In the genomic region with DNA sequence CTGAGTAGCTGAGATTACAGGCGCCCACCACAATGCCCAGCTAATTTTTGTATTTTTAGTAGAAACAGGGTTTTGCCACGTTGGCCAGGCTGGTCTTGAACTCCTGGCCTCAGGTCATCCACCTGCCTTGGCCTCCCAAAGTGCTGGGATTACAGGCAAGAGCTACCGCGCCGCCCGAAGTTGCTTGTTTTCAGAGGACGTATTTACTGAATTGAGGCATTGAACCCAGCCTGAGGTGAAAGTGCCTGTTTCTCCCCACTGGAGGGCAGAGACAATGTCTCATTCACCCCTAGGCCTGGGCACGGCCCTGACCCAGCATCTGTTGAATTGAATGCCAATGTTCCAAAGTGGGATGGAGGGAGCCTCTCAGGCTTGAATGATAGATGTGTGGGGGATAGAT, we compare ENCODE assay signal across 20 cellular contexts. TPM values are rescaled to one million over a fixed set of nuclear protein-coding genes. Genes with fewer than 3 reads are reported as not detected.
A peak's percentile ranks its signal among the peaks of the same experiment; 100 is the strongest.
DNase-seq lines count a peak whose midpoint lies in the region; ATAC-seq, FAIRE-seq and TF ChIP-seq lines count a peak whose summit lies in the region.
"Not testable (repeated sequence)": the region's sequence is repeated elsewhere in the genome, so short reads cannot be mapped to it uniquely, and the experiment has no call there.
"Had no signal": no experiment of that assay in that cellular context is flagged by ENCODE, and none has a peak within 500 bp of the region (broad histone marks: within the 10 kb centered on the region; RNA-seq: fewer than 3 reads in every experiment).

No MANE protein-coding gene starts in this region.

- H3K23ac ChIP-seq in H1 (ENCODE audit: insufficient read length) = not testable (repeated sequence)

- not testable (repeated sequence) for H3K4ac ChIP-seq in H1 (replicated peaks; ENCODE audit: insufficient read length, low read depth, low read length)

- intact Hi-C loops in OCI-LY7 (cut with micrococcal nuclease; ENCODE audit: unreplicated experiment); Right ventricle myocardium superior (cut with DNase I): not testable (repeated sequence)
- intact Hi-C loops in lower lobe of right lung (cut with DNase I) = loop anchor here (10.0 kb wide), 1 partner anchor 68 kb away; no protein-coding TSS in a partner anchor

- DNase-seq in Ammon's horn (ENCODE audit: low spot score) = peak; percentile 89
- DNase-seq in OCI-LY7 (ENCODE audit: low spot score) = peak; percentile 33
- not testable (repeated sequence) for DNase-seq in H1 (ENCODE audit: low read depth in 1 of 2, low spot score in 2 of 2); lower lobe of right lung; progenitor cell of endocrine pancreas (ENCODE audit: low spot score, unreplicated experiment); type B pancreatic cell (ENCODE audit: extremely low spot score, unreplicated experiment)
- peak; percentile 29 for DNase-seq in Right ventricle myocardium superior

- TF ChIP-seq POLR2A in H1 (IDR thresholded peaks at IDR 0.05; ENCODE audit: control extremely low read depth in 1 of 2, low read depth in 2 of 2, low read length in 2 of 2) = not testable (repeated sequence)

- peak overlapping the region; percentile 99 for H3K27ac Mint-ChIP-seq in progenitor cell of endocrine pancreas
- H3K27ac Mint-ChIP-seq in type B pancreatic cell = peak overlapping the region; percentile 48

- not testable (repeated sequence) for H2BK20ac ChIP-seq in H1 (ENCODE audit: low read length)

- H3K27ac ChIP-seq in OCI-LY7 (ENCODE audit: low read depth, low read length, poor library complexity, severe bottlenecking); H1 (ENCODE audit: low read depth, low read length): not testable (repeated sequence)
- H3K27ac ChIP-seq in angular gyrus (ENCODE audit: low read depth, low read length) (peak overlapping the region; percentile 93), lower lobe of right lung (peak overlapping the region; percentile 34)

- not testable (repeated sequence) for ATAC-seq in Right ventricle myocardium superior (ENCODE audit: poor library complexity); lower lobe of right lung

- not testable (repeated sequence) for H3K9me3 ChIP-seq in OCI-LY7 (ENCODE audit: low read length); H1 (ENCODE audit: insufficient read depth in 2 of 2, low read depth in 1 of 2, low read length in 1 of 2); lower lobe of right lung

- not testable (repeated sequence) for BruUV-seq in OCI-LY7 (replicated peaks; lab: Mats Ljungman, UMichigan)

- H3K14ac ChIP-seq in H1 (ENCODE audit: insufficient read length) = not testable (repeated sequence)

- not testable (repeated sequence) for FAIRE-seq in H1 (lab: Jason Lieb, UNC)

- not testable (repeated sequence) for H3K27me3 Mint-ChIP-seq in progenitor cell of endocrine pancreas, type B pancreatic cell

- not testable (repeated sequence) for H4K5ac ChIP-seq in H1 (ENCODE audit: insufficient read length, low read depth, low read length)

- POLR2A ChIA-PET in OCI-LY7 (lab: Charles Lee) (interaction anchor here (1.1 to 1.3 kb wide), 3 partner anchors 60 to 96 kb away, joined by 4 read pairs; partner anchors contain the start of gene CATIP), H1 (lab: Charles Lee; ENCODE audit: partially characterized antibody) (interaction anchor here (0.6 to 2.0 kb wide), 3 partner anchors 71 to 429 kb away, joined by 3 to 4 read pairs (median 3); no protein-coding TSS in a partner anchor)

- H3K79me1 ChIP-seq in H1 (ENCODE audit: low read depth, low read length) = not testable (repeated sequence)

- H2AK5ac ChIP-seq in H1 (ENCODE audit: low read depth, low read length) = not testable (repeated sequence)

- H4K91ac ChIP-seq in H1 (replicated peaks; ENCODE audit: insufficient read length, low read length) = not testable (repeated sequence)

- not testable (repeated sequence) for H2AFZ ChIP-seq in OCI-LY7 (ENCODE audit: low read length); H1 (ENCODE audit: low read length)

- 82% methylated on average over 8 of the region's 8 CpGs; no CpG with 5 or more reads in 1 of the 2 experiments for WGBS in H1 (ENCODE audit: extremely low coverage in 1 of 2, insufficient coverage in 1 of 2, insufficient read length in 1 of 2, insufficient replicate concordance in 2 of 2, low coverage in 1 of 2, low lambda C conversion rate in 2 of 2, missing lambda C conversion rate in 1 of 2), 2 experiments

- H3K4me2 ChIP-seq in OCI-LY7 (ENCODE audit: low read length); H1 (ENCODE audit: insufficient read depth in 1 of 2, low read depth in 2 of 2, low read length in 2 of 2): not testable (repeated sequence)

- H3K4me1 ChIP-seq in OCI-LY7 (ENCODE audit: insufficient read depth, low read length, poor library complexity, severe bottlenecking) = peaks cover 49% of the 10 kb centered on the region
- not testable (repeated sequence) for H3K4me1 ChIP-seq in H1 (replicated peaks in 1 of 4; ENCODE audit: control insufficient read depth in 3 of 4, insufficient read depth in 4 of 4, low read length in 3 of 4)
- peaks cover 50% of the 10 kb centered on the region for H3K4me1 ChIP-seq in lower lobe of right lung

- H3K27me3 ChIP-seq in H1 (replicated peaks in 1 of 4; ENCODE audit: control insufficient read depth in 3 of 4, extremely low read depth in 1 of 4, insufficient read depth in 3 of 4, low read length in 3 of 4); lower lobe of right lung (ENCODE audit: low read depth): not testable (repeated sequence)

- H3K36me3 ChIP-seq in OCI-LY7 (ENCODE audit: insufficient read depth, low read length); H1 (ENCODE audit: control insufficient read depth in 2 of 4, insufficient read depth in 4 of 4, low read length in 3 of 4); lower lobe of right lung: not testable (repeated sequence)

- TF ChIP-seq EP300 in H1 (IDR thresholded peaks at IDR 0.05; ENCODE audit: borderline replicate concordance in 1 of 2, low read depth in 2 of 2, low read length in 2 of 2) = not testable (repeated sequence)

- not testable (repeated sequence) for H2BK12ac ChIP-seq in H1 (ENCODE audit: low read depth, low read length)

- not testable (repeated sequence) for H3K56ac ChIP-seq in H1 (replicated peaks; ENCODE audit: insufficient read length, low read depth, low read length)

- TF ChIP-seq CTCF in OCI-LY7 (conservative IDR thresholded peaks at IDR 0.05; ENCODE audit: low read length) (peak; percentile 37; the same call in 1 of the 2 replicates), H1 (IDR thresholded peaks at IDR 0.05; ENCODE audit: control extremely low read depth in 1 of 3, insufficient read depth in 1 of 3, low read depth in 1 of 3, low read length in 3 of 3) (peak; percentile 2 to 19 (median 16); a peak in 3 of 4 replicates), type B pancreatic cell (conservative IDR thresholded peaks at IDR 0.05) (peak; percentile 19)
- not testable (repeated sequence) for TF ChIP-seq CTCF in lower lobe of right lung (IDR thresholded peaks at IDR 0.05); progenitor cell of endocrine pancreas (IDR thresholded peaks at IDR 0.05; ENCODE audit: unreplicated experiment)

- H2BK120ac ChIP-seq in H1 (replicated peaks; ENCODE audit: low read depth, low read length) = not testable (repeated sequence)

- not testable (repeated sequence) for H3K79me2 ChIP-seq in OCI-LY7 (ENCODE audit: insufficient read depth, low read depth, low read length); H1 (ENCODE audit: control insufficient read depth in 1 of 2, insufficient read depth in 2 of 2, low read length in 2 of 2)

- peak in 1 of 2 experiments; percentile 14; a peak in 1 of 4 replicates for TF ChIP-seq RAD21 in H1 (IDR thresholded peaks at IDR 0.05 in 1 of 2, conservative IDR thresholded peaks at IDR 0.05 in 1 of 2; ENCODE audit: low read depth in 2 of 2, low read length in 2 of 2)

- H4K8ac ChIP-seq in H1 (ENCODE audit: extremely low read depth, insufficient read depth, low read length) = not testable (repeated sequence)

- H2BK15ac ChIP-seq in H1 (ENCODE audit: low read length) = not testable (repeated sequence)

- H3K4me1 Mint-ChIP-seq in progenitor cell of endocrine pancreas (ENCODE audit: low read depth) (peaks cover 53% of the 10 kb centered on the region), type B pancreatic cell (ENCODE audit: unreplicated experiment) (peaks cover 33% of the 10 kb centered on the region)

- H3K9me2 ChIP-seq in OCI-LY7 (ENCODE audit: insufficient read depth, low read length) = not testable (repeated sequence)

- not testable (repeated sequence) for H3K18ac ChIP-seq in H1 (ENCODE audit: extremely low read depth, low read length)

- not testable (repeated sequence) for H3K9me3 Mint-ChIP-seq in progenitor cell of endocrine pancreas (ENCODE audit: low read depth); type B pancreatic cell

- H2BK5ac ChIP-seq in H1 (ENCODE audit: low read depth, low read length) = not testable (repeated sequence)

- not testable (repeated sequence) for H3K23me2 ChIP-seq in H1 (ENCODE audit: low read depth, low read length)

- H4K20me1 ChIP-seq in OCI-LY7 (ENCODE audit: insufficient read depth, low read length); H1 (replicated peaks in 1 of 2; ENCODE audit: control insufficient read depth in 1 of 2, insufficient read depth in 2 of 2, low read length in 2 of 2): not testable (repeated sequence)

- H3K36me3 Mint-ChIP-seq in progenitor cell of endocrine pancreas (ENCODE audit: insufficient read depth); type B pancreatic cell: not testable (repeated sequence)

- CTCF ChIA-PET in OCI-LY7 (lab: Charles Lee; ENCODE audit: unreplicated experiment) = not testable (repeated sequence)
- CTCF ChIA-PET in H1 (lab: Charles Lee; ENCODE audit: partially characterized antibody) = interaction anchor here (0.6 to 12.1 kb wide), 10 partner anchors 22 to 1362 kb away, joined by 3 to 192 read pairs (median 4); partner anchors contain the start of genes CATIP and CTDSP1

- H3K9ac ChIP-seq in H1 (replicated peaks in 1 of 4; ENCODE audit: extremely low read depth in 1 of 4, low read depth in 3 of 4, low read length in 3 of 4) = not testable (repeated sequence)

- H3K4me3 ChIP-seq in OCI-LY7 (ENCODE audit: low read depth, low read length, poor library complexity, severe bottlenecking); H1 (ENCODE audit: extremely low read depth in 1 of 4, insufficient read depth in 2 of 4, low read depth in 3 of 4, low read length in 4 of 4); lower lobe of right lung: not testable (repeated sequence)

- H3K4me3 Mint-ChIP-seq in progenitor cell of endocrine pancreas (ENCODE audit: low read depth); type B pancreatic cell: not testable (repeated sequence)

RNA-seq across cellular contexts. Expression of gene TMBIM1, which starts 4.5 kb away (rescaled TPM):
- total RNA-seq in OCI-LY7 (2014; rRNA removed; shearing (Covaris generic)) = 18.9 and 30.3 TPM in 2 replicates
- total RNA-seq in OCI-LY7 (2022) (26.9 and 27.6 TPM in 2 replicates), Right ventricle myocardium superior (117 TPM), lower lobe of right lung (300 TPM), progenitor cell of endocrine pancreas (131 and 137 TPM in 2 replicates), type B pancreatic cell (ENCODE audit: low replicate concordance) (94.5 and 303 TPM in 2 replicates)
- total RNA-seq in H1 (2021; fragmentation: NEBNext Ultra II Directional; extraction: Animal tissue kit (Norgen Biotek cat#: 25700)) = 22.1 and 24.5 TPM in 2 replicates
- polyA plus RNA-seq in H1 (2011; rRNA removed) = 36.8 and 43.6 TPM in 2 replicates
- polyA plus RNA-seq in H1 (2011; cell fraction: cytosol; rRNA removed) = 23.4 TPM
- 42.4 TPM for polyA plus RNA-seq in H1 (2011; cell fraction: nucleus; rRNA removed)
- 24.9 to 38.2 TPM (median 34.3 TPM) in 4 replicates for polyA plus RNA-seq in H1 (2012, experiment 1 of 2)
- 42.7 TPM for polyA plus RNA-seq in H1 (2012, experiment 2 of 2)
- 36.6 TPM for polyA plus RNA-seq in H1 (2013, experiment 1 of 2)
- polyA plus RNA-seq in H1 (2013, experiment 2 of 2) = 40.2 TPM
- 37.0 and 45.4 TPM in 2 replicates for polyA minus RNA-seq in H1 (2011; rRNA and poly(A)+ RNA removed)
- 12.4 TPM for polyA minus RNA-seq in H1 (2011; cell fraction: cytosol; rRNA and poly(A)+ RNA removed)
- 11.7 TPM for polyA minus RNA-seq in H1 (2011; cell fraction: nucleus; rRNA and poly(A)+ RNA removed)

RNA-seq across cellular contexts. Expression of gene PNKD, which starts 26.5 kb away (rescaled TPM):
- total RNA-seq in OCI-LY7 (2014; rRNA removed; shearing (Covaris generic)) = 65.9 and 66.3 TPM in 2 replicates
- total RNA-seq in OCI-LY7 (2022) = 62.2 and 74.5 TPM in 2 replicates
- 43.9 and 44.4 TPM in 2 replicates for total RNA-seq in H1 (2021; fragmentation: NEBNext Ultra II Directional; extraction: Animal tissue kit (Norgen Biotek cat#: 25700))
- 65.4 and 83.4 TPM in 2 replicates for polyA plus RNA-seq in H1 (2011; rRNA removed)
- 61.9 TPM for polyA plus RNA-seq in H1 (2011; cell fraction: cytosol; rRNA removed)
- 67.0 TPM for polyA plus RNA-seq in H1 (2011; cell fraction: nucleus; rRNA removed)
- polyA plus RNA-seq in H1 (2012, experiment 1 of 2) = 53.5 to 61.6 TPM (median 57.9 TPM) in 4 replicates
- 48.8 TPM for polyA plus RNA-seq in H1 (2012, experiment 2 of 2)
- polyA plus RNA-seq in H1 (2013, experiment 1 of 2) = 55.6 TPM
- 58.0 TPM for polyA plus RNA-seq in H1 (2013, experiment 2 of 2)
- polyA minus RNA-seq in H1 (2011; rRNA and poly(A)+ RNA removed) = 15.9 and 16.8 TPM in 2 replicates
- polyA minus RNA-seq in H1 (2011; cell fraction: cytosol; rRNA and poly(A)+ RNA removed) = 5.7 TPM
- polyA minus RNA-seq in H1 (2011; cell fraction: nucleus; rRNA and poly(A)+ RNA removed) = 13.5 TPM
- total RNA-seq in Right ventricle myocardium superior = 72.9 TPM
- 65.8 TPM for total RNA-seq in lower lobe of right lung
- 54.3 and 54.5 TPM in 2 replicates for total RNA-seq in progenitor cell of endocrine pancreas
- 58.4 and 66.4 TPM in 2 replicates for total RNA-seq in type B pancreatic cell (ENCODE audit: low replicate concordance)

RNA-seq across cellular contexts. Expression of gene AAMP, which starts 26.9 kb away (rescaled TPM):
- 97.0 and 136 TPM in 2 replicates for total RNA-seq in OCI-LY7 (2014; rRNA removed; shearing (Covaris generic))
- 59.7 and 68.7 TPM in 2 replicates for total RNA-seq in OCI-LY7 (2022)
- total RNA-seq in H1 (2021; fragmentation: NEBNext Ultra II Directional; extraction: Animal tissue kit (Norgen Biotek cat#: 25700)) = 119 and 125 TPM in 2 replicates
- polyA plus RNA-seq in H1 (2011; rRNA removed) = 119 and 192 TPM in 2 replicates
- polyA plus RNA-seq in H1 (2011; cell fraction: cytosol; rRNA removed) = 160 TPM
- 186 TPM for polyA plus RNA-seq in H1 (2011; cell fraction: nucleus; rRNA removed)
- polyA plus RNA-seq in H1 (2012, experiment 1 of 2) = 134 to 150 TPM (median 145 TPM) in 4 replicates
- 97.6 TPM for polyA plus RNA-seq in H1 (2012, experiment 2 of 2)
- polyA plus RNA-seq in H1 (2013, experiment 1 of 2) = 53.4 TPM
- polyA plus RNA-seq in H1 (2013, experiment 2 of 2) = 54.8 TPM
- 67.0 and 74.5 TPM in 2 replicates for polyA minus RNA-seq in H1 (2011; rRNA and poly(A)+ RNA removed)
- 57.8 TPM for polyA minus RNA-seq in H1 (2011; cell fraction: cytosol; rRNA and poly(A)+ RNA removed)
- 29.8 TPM for polyA minus RNA-seq in H1 (2011; cell fraction: nucleus; rRNA and poly(A)+ RNA removed)
- total RNA-seq in Right ventricle myocardium superior = 48.4 TPM
- 58.8 TPM for total RNA-seq in lower lobe of right lung
- 79.2 and 85.2 TPM in 2 replicates for total RNA-seq in progenitor cell of endocrine pancreas
- 82.2 and 97.8 TPM in 2 replicates for total RNA-seq in type B pancreatic cell (ENCODE audit: low replicate concordance)

RNA-seq across cellular contexts. Expression of gene GPBAR1, which starts 36.0 kb away (rescaled TPM):
- total RNA-seq in OCI-LY7 (2014; rRNA removed; shearing (Covaris generic)) = 0.22 TPM in 1 of 2 replicates, not detected in the other
- total RNA-seq in OCI-LY7 (2022) (0.40 and 0.44 TPM in 2 replicates), Right ventricle myocardium superior (1.8 TPM), lower lobe of right lung (4.6 TPM), progenitor cell of endocrine pancreas (9.1 and 9.7 TPM in 2 replicates), type B pancreatic cell (ENCODE audit: low replicate concordance) (2.1 and 5.7 TPM in 2 replicates)
- 0.32 and 0.63 TPM in 2 replicates for total RNA-seq in H1 (2021; fragmentation: NEBNext Ultra II Directional; extraction: Animal tissue kit (Norgen Biotek cat#: 25700))
- 0.49 and 0.59 TPM in 2 replicates for polyA plus RNA-seq in H1 (2011; rRNA removed)
- 0.36 TPM for polyA plus RNA-seq in H1 (2011; cell fraction: cytosol; rRNA removed)
- 0.70 TPM for polyA plus RNA-seq in H1 (2011; cell fraction: nucleus; rRNA removed)
- polyA plus RNA-seq in H1 (2012, experiment 1 of 2) = 0.28 to 0.38 TPM (median 0.29 TPM) in 3 of 4 replicates, not detected in the other
- 0.22 TPM for polyA plus RNA-seq in H1 (2012, experiment 2 of 2)
- polyA plus RNA-seq in H1 (2013, experiment 1 of 2) = 0.20 TPM
- 0.24 TPM for polyA plus RNA-seq in H1 (2013, experiment 2 of 2)
- 0.22 and 0.54 TPM in 2 replicates for polyA minus RNA-seq in H1 (2011; rRNA and poly(A)+ RNA removed)
- not detected for polyA minus RNA-seq in H1 (2011; cell fraction: cytosol; rRNA and poly(A)+ RNA removed)
- polyA minus RNA-seq in H1 (2011; cell fraction: nucleus; rRNA and poly(A)+ RNA removed) = 0.60 TPM
- total RNA-seq: A172, K562 had no signal
- polyA plus RNA-seq: K562 had no signal

RNA-seq across cellular contexts. Expression of gene CATIP, which starts 59.9 kb away (rescaled TPM):
- not detected in 2 replicates for total RNA-seq in OCI-LY7 (2014; rRNA removed; shearing (Covaris generic))
- total RNA-seq in OCI-LY7 (2022) = not detected in 2 replicates
- not detected in 2 replicates for total RNA-seq in H1 (2021; fragmentation: NEBNext Ultra II Directional; extraction: Animal tissue kit (Norgen Biotek cat#: 25700))
- polyA plus RNA-seq in H1 (2011; rRNA removed) = not detected in 2 replicates
- 0.27 TPM for polyA plus RNA-seq in H1 (2011; cell fraction: cytosol; rRNA removed)
- polyA plus RNA-seq in H1 (2011; cell fraction: nucleus; rRNA removed) = 0.87 TPM
- polyA plus RNA-seq in H1 (2012, experiment 1 of 2) = 0.16 to 0.34 TPM in 2 of 4 replicates, not detected in the others
- polyA plus RNA-seq in H1 (2012, experiment 2 of 2) = not detected
- not detected for polyA plus RNA-seq in H1 (2013, experiment 1 of 2)
- 0.07 TPM for polyA plus RNA-seq in H1 (2013, experiment 2 of 2)
- 0.60 TPM in 1 of 2 replicates, not detected in the other for polyA minus RNA-seq in H1 (2011; rRNA and poly(A)+ RNA removed)
- polyA minus RNA-seq in H1 (2011; cell fraction: cytosol; rRNA and poly(A)+ RNA removed) = not detected
- polyA minus RNA-seq in H1 (2011; cell fraction: nucleus; rRNA and poly(A)+ RNA removed) = not detected
- total RNA-seq in Right ventricle myocardium superior = not detected
- total RNA-seq in lower lobe of right lung = 5.6 TPM
- 3.3 and 3.8 TPM in 2 replicates for total RNA-seq in progenitor cell of endocrine pancreas
- total RNA-seq in type B pancreatic cell (ENCODE audit: low replicate concordance) = 0.21 and 4.1 TPM in 2 replicates
- total RNA-seq: A172; activated CD4-positive, alpha-beta T cell treated with anti-CD3 and anti-CD28 coated beads, Interleukin-2, amount 10 ng/mL, durations not matched to agents 7 days and 5 days; activated naive CD8-positive, alpha-beta T cell treated with anti-CD3 and anti-CD28 coated beads, Interleukin-2, amount 10 ng/mL, durations not matched to agents 7 days and 5 days; CD4-positive, alpha-beta memory T cell; HT-29; K562; lung microvascular endothelial cell; M059J; myocyte; Right ventricle myocardium inferior; skeletal muscle tissue; ureter had no signal
- polyA plus RNA-seq: CD4-positive, alpha-beta memory T cell had no signal
